Comparison of ENCODE assay signal across 25 cellular contexts in the genomic region with DNA sequence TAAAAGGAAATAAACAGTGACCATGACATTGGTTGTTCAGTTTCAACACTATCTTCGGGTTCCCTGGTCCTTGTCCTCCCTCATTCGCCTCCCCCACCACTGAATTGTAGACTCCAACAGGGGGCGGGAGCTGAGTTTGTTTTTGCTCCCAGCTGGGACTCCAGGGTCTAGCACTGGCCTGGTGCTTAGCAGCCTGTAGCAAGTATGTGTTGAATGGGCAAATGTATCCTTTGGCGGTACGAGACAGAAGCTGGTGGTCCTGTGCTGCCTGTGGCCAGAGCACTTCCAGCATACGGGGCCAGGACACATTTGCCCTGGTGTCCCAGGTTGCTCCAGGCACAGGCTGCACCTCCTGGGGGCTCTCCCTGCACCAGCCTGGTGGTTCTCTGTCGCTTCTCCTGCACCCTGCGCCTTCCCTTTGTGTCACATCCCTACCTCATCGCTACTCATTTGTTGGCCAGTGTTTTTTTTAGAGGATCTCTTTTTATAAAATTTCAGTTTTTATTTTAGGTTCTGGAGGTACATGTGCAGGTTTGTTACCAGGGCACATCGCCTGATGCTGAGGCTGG. TPM values are rescaled to one million over a fixed set of nuclear protein-coding genes. Genes with fewer than 3 reads are reported as not detected.
A peak's percentile ranks its signal among the peaks of the same experiment; 100 is the strongest.
DNase-seq lines count a peak whose midpoint lies in the region; ATAC-seq and TF ChIP-seq lines count a peak whose summit lies in the region.
"Had no signal": no experiment of that assay in that cellular context is flagged by ENCODE, and none has a peak within 500 bp of the region (broad histone marks: within the 10 kb centered on the region; RNA-seq: fewer than 3 reads in every experiment).

No MANE protein-coding gene starts in this region.

- no peaks in the 10 kb centered on the region for H3K36me3 ChIP-seq in right atrium auricular region
- H3K36me3 ChIP-seq in thyroid gland, result no peaks in the 10 kb centered on the region
- H3K36me3 ChIP-seq: HAP-1 had no signal

- no peak for TF ChIP-seq CTCF in right atrium auricular region (IDR thresholded peaks at IDR 0.05)
- no peak for TF ChIP-seq CTCF in osteocyte (IDR thresholded peaks at IDR 0.05)
- TF ChIP-seq CTCF in type B pancreatic cell (conservative IDR thresholded peaks at IDR 0.05), result no peak
- TF ChIP-seq CTCF in thyroid gland (IDR thresholded peaks at IDR 0.05), result no peak

- DNase-seq in right atrium auricular region (ENCODE audit: low spot score) (peak; percentile 49), right cardiac atrium (no peak), ecto neural progenitor cell (ENCODE audit: low spot score) (peak; percentile 21), osteocyte (ENCODE audit: extremely low spot score, unreplicated experiment) (peak; percentile 66), type B pancreatic cell (ENCODE audit: extremely low spot score, unreplicated experiment) (peak; percentile 54), thyroid gland (no peak)
- DNase-seq: AML-193; Calu3; CD8-positive, alpha-beta memory T cell; DMS153; Kasumi-1; NCI-H1694; NCI-H2081; NCI-H2171; NCI-H524 treated with DMSO at 0.1 percent for 48 hours; NCI-H82 had no signal

- H3K27me3 ChIP-seq in right atrium auricular region (no peaks in the 10 kb centered on the region), right cardiac atrium (ENCODE audit: control insufficient read depth, insufficient read depth) (no peaks in the 10 kb centered on the region), thyroid gland (no peaks in the 10 kb centered on the region)

- H3K36me3 Mint-ChIP-seq in osteocyte (ENCODE audit: unreplicated experiment) (no peaks in the 10 kb centered on the region), type B pancreatic cell (no peaks in the 10 kb centered on the region)

- H3K9me3 ChIP-seq in right atrium auricular region (no peaks in the 10 kb centered on the region), right cardiac atrium (ENCODE audit: control insufficient read depth, low read length) (no peaks in the 10 kb centered on the region), thyroid gland (no peaks in the 10 kb centered on the region)
- H3K9me3 ChIP-seq: HAP-1 had no signal

- ATAC-seq in right cardiac atrium, result no peak
- ATAC-seq in HG03520 (IDR thresholded peaks at IDR 0.05; ENCODE audit: unreplicated experiment), result no peak
- no peak for ATAC-seq in HG03521 (IDR thresholded peaks at IDR 0.05; ENCODE audit: unreplicated experiment)
- ATAC-seq: GM23338, Panc1 had no signal

- H3K4me3 ChIP-seq in right atrium auricular region (no peak overlapping the region), right cardiac atrium (ENCODE audit: low read length) (no peak overlapping the region), thyroid gland (replicated peaks in 1 of 3) (no peak overlapping the region)
- H3K4me3 ChIP-seq: GM23338, HAP-1 had no signal

- H3K4me1 ChIP-seq in right atrium auricular region (peaks cover 0 to 5% of the 10 kb centered on the region in 2 donors), right cardiac atrium (ENCODE audit: control insufficient read depth, insufficient read depth, low read length) (peaks cover 3% of the 10 kb centered on the region), thyroid gland (no peaks in the 10 kb centered on the region)
- H3K4me1 ChIP-seq: HAP-1 had no signal

- no peak for TF ChIP-seq POLR2A in thyroid gland (IDR thresholded peaks at IDR 0.05)

- 93% methylated on average over 10 of the region's 10 CpGs for WGBS in right cardiac atrium
- 90 to 91% methylated on average over 10 of the region's 10 CpGs for WGBS in thyroid gland, 2 donors

- H3K27ac ChIP-seq in right atrium auricular region, result no peak overlapping the region
- no peak overlapping the region for H3K27ac ChIP-seq in right cardiac atrium (ENCODE audit: low read length)
- H3K27ac ChIP-seq in thyroid gland, result no peak overlapping the region
- H3K27ac ChIP-seq: C4-2B had no signal

- intact Hi-C loops in right cardiac atrium (cut with DNase I) (no loop called here), thyroid gland (cut with DNase I) (no loop called here)

- H3K27ac Mint-ChIP-seq in osteocyte (ENCODE audit: unreplicated experiment) (no peak overlapping the region), type B pancreatic cell (no peak overlapping the region)
- H3K27ac Mint-ChIP-seq: CD8-positive, alpha-beta memory T cell; GM23338 had no signal

- H3K4me1 Mint-ChIP-seq in osteocyte (ENCODE audit: unreplicated experiment) (no peaks in the 10 kb centered on the region), type B pancreatic cell (ENCODE audit: unreplicated experiment) (no peaks in the 10 kb centered on the region)
- H3K4me1 Mint-ChIP-seq: CD8-positive, alpha-beta memory T cell; GM23338 had no signal

- H3K4me3 Mint-ChIP-seq in osteocyte (ENCODE audit: unreplicated experiment) (no peak overlapping the region), type B pancreatic cell (no peak overlapping the region)
- H3K4me3 Mint-ChIP-seq: CD8-positive, alpha-beta memory T cell; GM23338 had no signal

- H3K9me3 Mint-ChIP-seq in osteocyte (ENCODE audit: unreplicated experiment) (peaks cover 17% of the 10 kb centered on the region), type B pancreatic cell (peaks cover 11% of the 10 kb centered on the region)

- H3K27me3 Mint-ChIP-seq in osteocyte (ENCODE audit: unreplicated experiment) (no peaks in the 10 kb centered on the region), type B pancreatic cell (peaks cover 29% of the 10 kb centered on the region)

RNA-seq across cellular contexts. Expression of a gene that starts 40.1 kb away (rescaled TPM):
- total RNA-seq in right atrium auricular region (10 to 100 TPM in 1 of 2 donors, under 1 TPM in 1; 0.86 to 24.2 TPM), right cardiac atrium (1 to 10 TPM; 2.8 to 8.4 (median 4.2) TPM), osteocyte (not detected in 2 replicates), type B pancreatic cell (ENCODE audit: low replicate concordance) (0.55 and 2.1 TPM in 2 replicates), thyroid gland (1 to 10 TPM in 1 of 4 donors, not detected in 3; 2.4 TPM)
- polyA plus RNA-seq in right cardiac atrium, result 14.5 TPM
- total RNA-seq: A172; CD8-positive, alpha-beta memory T cell; G401 had no signal
- polyA plus RNA-seq: AG04450; CD8-positive, alpha-beta memory T cell had no signal

Comparison
In these comparisons a context has a peak if more than half of its experiments do, and no peak if none do; other contexts are left out.
1. DNase-seq: peak in right atrium auricular region (single experiment), ecto neural progenitor cell (single experiment), osteocyte (single experiment) and type B pancreatic cell (single experiment); none in right cardiac atrium (0 of 3) and thyroid gland (0 of 2).